27 cellular contexts compared by ENCODE assay signal in genomic region chr9:136193891-136194279, GRCh38. TPM values are rescaled to one million over a fixed set of nuclear protein-coding genes. Genes with fewer than 3 reads are reported as not detected.
DNase-seq lines count a peak whose midpoint lies in the region; ATAC-seq, FAIRE-seq and TF ChIP-seq lines count a peak whose summit lies in the region.
"Had no signal": no experiment of that assay in that cellular context is flagged by ENCODE, and none has a peak within 500 bp of the region (broad histone marks: within the 10 kb centered on the region; RNA-seq: fewer than 3 reads in every experiment).

No MANE protein-coding gene starts in this region.

- TF ChIP-seq RAD21 in K562 (CRISPR knock-in tag; conservative IDR thresholded peaks at IDR 0.05 in 1 of 2, IDR thresholded peaks at IDR 0.05 in 1 of 2) = no peak

- H2AFZ ChIP-seq in K562 (ENCODE audit: low read depth, low read length) (no peak overlapping the region), GM23248 (no peak overlapping the region), PC-9 (no peak overlapping the region)

- DNase-seq in Right ventricle myocardium inferior (ENCODE audit: missing footprints) (peak; percentile 6), cardiac septum (ENCODE audit: low spot score) (no peak), K562 (ENCODE audit: extremely low read depth in 1 of 4, low spot score in 3 of 4) (no peak), stomach (no peak), NCI-H446 (lab: John Stamatoyannopoulos, UW) (no peak), GM23248 (no peak), PC-9 (no peak)
- DNase-seq: 8988T; BE2C; CD4-positive, CD25-positive, alpha-beta regulatory T cell; COR-L47; DMS153; HFFc6; Kasumi-1; MG63; NCI-H1048; NCI-H1436 treated with DMSO at 0.1 percent for 48 hours; NCI-H2029; NCI-H526 treated with DMSO at 0.1 percent for 48 hours; Right ventricle myocardium superior had no signal

- intact Hi-C loops in Right ventricle myocardium inferior (cut with DNase I) = no loop called here
- intact Hi-C loops in cardiac septum (cut with DNase I) = no loop called here
- intact Hi-C loops in K562 (cut with micrococcal nuclease) = loop anchor here (2.0 kb wide), 1 partner anchor 13 kb away; no protein-coding TSS in a partner anchor
- intact Hi-C loops in stomach (cut with DNase I; ENCODE audit: low total_unique reads) = no loop called here
- intact Hi-C loops in PC-9 (cut with micrococcal nuclease; ENCODE audit: unreplicated experiment) = no loop called here

- H3K79me2 ChIP-seq in K562 (ENCODE audit: control insufficient read depth, insufficient read depth, low read length) (no peaks in the 10 kb centered on the region), GM23248 (ENCODE audit: insufficient read depth) (no peaks in the 10 kb centered on the region), PC-9 (ENCODE audit: low read depth) (no peaks in the 10 kb centered on the region)

- H3F3A ChIP-seq in GM23248 (ENCODE audit: insufficient read depth) (no peaks in the 10 kb centered on the region), PC-9 (ENCODE audit: insufficient read depth, low read depth) (no peaks in the 10 kb centered on the region)

- no peaks in the 10 kb centered on the region for H4K20me1 ChIP-seq in K562 (replicated peaks; ENCODE audit: control insufficient read depth, insufficient read depth, low read length)
- no peaks in the 10 kb centered on the region for H4K20me1 ChIP-seq in GM23248 (ENCODE audit: insufficient read depth)
- no peaks in the 10 kb centered on the region for H4K20me1 ChIP-seq in PC-9 (ENCODE audit: insufficient read depth)

- no peak for TF ChIP-seq CTCF in K562 (IDR thresholded peaks at IDR 0.05 in 2 of 3, conservative IDR thresholded peaks at IDR 0.05 in 1 of 3; ENCODE audit: insufficient read depth in 2 of 3, low read depth in 1 of 3, low read length in 3 of 3)
- TF ChIP-seq CTCF in stomach (IDR thresholded peaks at IDR 0.05) = no peak
- no peak for TF ChIP-seq CTCF in PC-9 (conservative IDR thresholded peaks at IDR 0.05)

- H3K9ac ChIP-seq in K562 (ENCODE audit: insufficient read depth in 1 of 2, low read depth in 2 of 2, low read length in 2 of 2) (no peak overlapping the region), GM23248 (no peak overlapping the region)

- TF ChIP-seq EP300 in K562 (IDR thresholded peaks at IDR 0.05; ENCODE audit: low read length) (no peak), stomach (IDR thresholded peaks at IDR 0.05) (no peak)

- H3K9me2 ChIP-seq in GM23248 (ENCODE audit: insufficient read depth) (no peaks in the 10 kb centered on the region), PC-9 (ENCODE audit: insufficient read depth) (no peaks in the 10 kb centered on the region)

- no peak overlapping the region for H3K4me3 ChIP-seq in K562
- H3K4me3 ChIP-seq in iPS-11a (ENCODE audit: low read depth, low read length) = peak overlapping the region; percentile 1
- H3K4me3 ChIP-seq in stomach = no peak overlapping the region
- H3K4me3 ChIP-seq in GM23248 = no peak overlapping the region
- H3K4me3 ChIP-seq in PC-9 = no peak overlapping the region
- H3K4me3 ChIP-seq: MG63 had no signal

- no peaks in the 10 kb centered on the region for H3K9me3 ChIP-seq in K562 (replicated peaks; ENCODE audit: control insufficient read depth, insufficient read depth, low read depth, low read length)
- no peaks in the 10 kb centered on the region for H3K9me3 ChIP-seq in stomach
- H3K9me3 ChIP-seq in GM23248 (ENCODE audit: low read depth) = no peaks in the 10 kb centered on the region
- H3K9me3 ChIP-seq in PC-9 (ENCODE audit: insufficient read depth, low read depth) = no peaks in the 10 kb centered on the region
- H3K9me3 ChIP-seq: BE2C, MG63 had no signal

- no peak for TF ChIP-seq POLR2A in K562 (conservative IDR thresholded peaks at IDR 0.05)
- TF ChIP-seq POLR2A in stomach (IDR thresholded peaks at IDR 0.05) = no peak

- H3K4me1 ChIP-seq in K562 (replicated peaks in 1 of 2; ENCODE audit: control insufficient read depth in 2 of 2, insufficient read depth in 2 of 2, low read length in 2 of 2) = peaks cover 28 to 68% of the 10 kb centered on the region in 2 experiments
- peaks cover 3 to 29% (median 17%) of the 10 kb centered on the region in 4 donors for H3K4me1 ChIP-seq in stomach
- H3K4me1 ChIP-seq in GM23248 (ENCODE audit: insufficient read depth) = no peaks in the 10 kb centered on the region
- peaks cover 12% of the 10 kb centered on the region for H3K4me1 ChIP-seq in PC-9 (replicated peaks; ENCODE audit: insufficient read depth)

- H3K27me3 ChIP-seq in K562 (ENCODE audit: control insufficient read depth in 2 of 2, insufficient read depth in 2 of 2, low read length in 2 of 2) (peaks cover 7 to 34% of the 10 kb centered on the region in 2 experiments; a peak in 4 of 5 replicates), stomach (peaks cover 32 to 100% (median 99%) of the 10 kb centered on the region in 3 donors), GM23248 (replicated peaks; ENCODE audit: insufficient read depth) (peaks cover 78% of the 10 kb centered on the region), PC-9 (ENCODE audit: insufficient read depth, low read depth) (peaks cover 27% of the 10 kb centered on the region)

- H3K36me3 ChIP-seq in K562 (ENCODE audit: control insufficient read depth, insufficient read depth, low read length) (no peaks in the 10 kb centered on the region), stomach (no peaks in the 10 kb centered on the region), GM23248 (ENCODE audit: low read depth) (no peaks in the 10 kb centered on the region), PC-9 (ENCODE audit: low read depth) (no peaks in the 10 kb centered on the region)
- H3K36me3 ChIP-seq: BE2C, MG63 had no signal

- H3K4me2 ChIP-seq in K562 (ENCODE audit: insufficient read depth, low read length) (no peak overlapping the region), GM23248 (ENCODE audit: unreplicated experiment) (no peak overlapping the region), PC-9 (no peak overlapping the region)

- H3K27ac ChIP-seq in K562 (ENCODE audit: extremely low read depth, low read depth, low read length) (no peak overlapping the region), stomach (no peak overlapping the region), GM23248 (no peak overlapping the region), PC-9 (no peak overlapping the region)

- CTCF ChIA-PET in K562 (lab: Yijun Ruan, JAX; ENCODE audit: low intra/inter-chr PET ratio) = no interaction called here
- CTCF ChIA-PET in PC-9 (lab: Charles Lee) = no interaction called here

- no TSS peak for BruUV-seq in K562 (replicated peaks; lab: Mats Ljungman, UMichigan)
- no TSS peak for BruUV-seq in PC-9 (replicated peaks; lab: Mats Ljungman, UMichigan)

- no peaks in the 10 kb centered on the region for H3K9me1 ChIP-seq in K562 (ENCODE audit: control insufficient read depth, insufficient read depth, low read length)

- ATAC-seq in Right ventricle myocardium inferior (no peak), K562 (no peak)

- POLR2A ChIA-PET in K562 (lab: Yijun Ruan, JAX) (no interaction called here), PC-9 (lab: Charles Lee; ENCODE audit: unreplicated experiment) (no interaction called here)

- in situ Hi-C loops in K562 (cut with MboI) = no loop called here
- in situ Hi-C loops in GM23248 (cut with MboI) = no loop called here

- FAIRE-seq in K562 (lab: Jason Lieb, UNC) = no peak
- FAIRE-seq: GM12891, GM18507, RCC 7860 had no signal

- WGBS in K562 (ENCODE audit: insufficient coverage, low coverage, missing lambda C conversion rate) = 25% methylated on average over 18 of the region's 45 CpGs
- 2 to 4% (median 4%) methylated on average over 38 to 45 of the region's 45 CpGs; no CpG with 5 or more reads in 2 of the 5 donors for WGBS in stomach, 5 donors
- WGBS in GM23248 (ENCODE audit: low coverage in 1 of 2, low lambda C conversion rate in 2 of 2, missing lambda C conversion rate in 2 of 2), 2 experiments = 2% methylated on average over 41 to 45 of the region's 45 CpGs

RNA-seq across cellular contexts. Expression of gene LHX3, which starts 11.0 kb away (rescaled TPM):
- total RNA-seq in Right ventricle myocardium inferior = not detected
- total RNA-seq in cardiac septum = not detected
- 0.09 TPM in 1 of 2 replicates, not detected in the other for total RNA-seq in K562 (2011; cell fraction: chromatin; rRNA removed; ENCODE audit: low replicate concordance)
- total RNA-seq in K562 (2011; cell fraction: nucleolus; rRNA removed) = not detected in 2 replicates
- total RNA-seq in K562 (2011; cell fraction: nucleoplasm; rRNA removed) = not detected in 2 replicates
- total RNA-seq in K562 (2014; rRNA removed) = not detected in 2 replicates
- not detected in 2 replicates for total RNA-seq in K562 (2014; rRNA removed; fragmentation: Illumina TruSeq; extraction: Trizol)
- not detected in 2 replicates for total RNA-seq in K562 (2015; rRNA removed; fragmentation: Illumina TruSeq; extraction: Trizol)
- 0.09 TPM in 1 of 2 replicates, not detected in the other for total RNA-seq in K562 (2021)
- polyA plus RNA-seq in K562 (2011; rRNA removed) = not detected in 2 replicates
- not detected in 2 replicates for polyA plus RNA-seq in K562 (2011; cell fraction: cytosol; rRNA removed)
- polyA plus RNA-seq in K562 (2011; cell fraction: nucleus; rRNA removed) = 0.04 TPM in 1 of 2 replicates, not detected in the other
- 0.91 TPM in 1 of 2 replicates, not detected in the other for polyA plus RNA-seq in K562 (2012)
- polyA plus RNA-seq in K562 (2014; fragmentation: Illumina TruSeq; extraction: Trizol) = not detected in 2 replicates
- not detected for polyA plus RNA-seq in K562 (2014; fragmentation: Nextera tagmentation; extraction: Ambion mirVana)
- not detected in 2 replicates for polyA plus RNA-seq in K562 (2014; rRNA removed)
- polyA minus RNA-seq in K562 (2011; rRNA and poly(A)+ RNA removed) = not detected in 2 replicates
- not detected in 2 replicates for polyA minus RNA-seq in K562 (2011; cell fraction: cytosol; rRNA and poly(A)+ RNA removed)
- polyA minus RNA-seq in K562 (2011; cell fraction: nucleus; rRNA and poly(A)+ RNA removed) = not detected in 2 replicates
- not detected for total RNA-seq in stomach
- polyA plus RNA-seq in stomach = not detected
- total RNA-seq in GM23248 (2014; rRNA removed; shearing (Covaris generic)) = not detected in 2 replicates
- polyA plus RNA-seq in GM23248 (2016; fragmentation: Nextera tagmentation; extraction: Ambion mirVana) = not detected in 2 replicates
- 0.22 and 0.43 TPM in 2 replicates for total RNA-seq in PC-9 (2021)
- total RNA-seq: CD4-positive, CD25-positive, alpha-beta regulatory T cell; H4; HFFc6; HT-29; Right ventricle myocardium superior had no signal
- polyA plus RNA-seq: CD4-positive, CD25-positive, alpha-beta regulatory T cell; IgD-negative memory B cell had no signal

RNA-seq across cellular contexts. Expression of gene QSOX2, which starts 51.7 kb away (rescaled TPM):
- total RNA-seq in Right ventricle myocardium inferior (8.3 TPM), cardiac septum (7.2 TPM), K562 (2014; rRNA removed) (12.7 and 15.0 TPM in 2 replicates), K562 (2014; rRNA removed; fragmentation: Illumina TruSeq; extraction: Trizol) (9.7 and 10.5 TPM in 2 replicates), K562 (2015; rRNA removed; fragmentation: Illumina TruSeq; extraction: Trizol) (11.7 and 12.2 TPM in 2 replicates), K562 (2021) (22.3 and 23.7 TPM in 2 replicates), stomach (10 to 100 TPM in 2 of 5 donors, 1 to 10 TPM in 3; 4.7 to 33.5 (median 7.7) TPM), PC-9 (2021) (34.6 and 40.8 TPM in 2 replicates)
- total RNA-seq in K562 (2011; cell fraction: chromatin; rRNA removed; ENCODE audit: low replicate concordance) = 50.6 and 63.4 TPM in 2 replicates
- 45.7 and 46.1 TPM in 2 replicates for total RNA-seq in K562 (2011; cell fraction: nucleolus; rRNA removed)
- 35.5 and 45.4 TPM in 2 replicates for total RNA-seq in K562 (2011; cell fraction: nucleoplasm; rRNA removed)
- polyA plus RNA-seq in K562 (2011; rRNA removed) (13.5 and 21.5 TPM in 2 replicates), K562 (2014; fragmentation: Illumina TruSeq; extraction: Trizol) (16.1 and 17.4 TPM in 2 replicates), K562 (2014; fragmentation: Nextera tagmentation; extraction: Ambion mirVana) (under 1 TPM; 0.51 to 0.91 TPM), K562 (2014; rRNA removed) (23.6 and 24.2 TPM in 2 replicates), stomach (1 to 10 TPM; 1.5 to 4.5 (median 2.6) TPM), GM23248 (2016; fragmentation: Nextera tagmentation; extraction: Ambion mirVana) (1.7 and 1.9 TPM in 2 replicates)
- polyA plus RNA-seq in K562 (2011; cell fraction: cytosol; rRNA removed) = 7.9 and 11.0 TPM in 2 replicates
- 97.5 and 103 TPM in 2 replicates for polyA plus RNA-seq in K562 (2011; cell fraction: nucleus; rRNA removed)
- 14.6 and 32.6 TPM in 2 replicates for polyA plus RNA-seq in K562 (2012)
- polyA minus RNA-seq in K562 (2011; rRNA and poly(A)+ RNA removed) = 9.3 and 10.2 TPM in 2 replicates
- 5.9 and 7.6 TPM in 2 replicates for polyA minus RNA-seq in K562 (2011; cell fraction: cytosol; rRNA and poly(A)+ RNA removed)
- 17.8 and 19.0 TPM in 2 replicates for polyA minus RNA-seq in K562 (2011; cell fraction: nucleus; rRNA and poly(A)+ RNA removed)
- 11.7 and 16.4 TPM in 2 replicates for total RNA-seq in GM23248 (2014; rRNA removed; shearing (Covaris generic))
